Comparison of ENCODE assay signal across 11 cellular contexts in genomic region chr16:17346774-17347569, GRCh38.
A peak's percentile ranks its signal among the peaks of the same experiment; 100 is the strongest.
DNase-seq lines count a peak whose midpoint lies in the region; ATAC-seq, FAIRE-seq and TF ChIP-seq lines count a peak whose summit lies in the region.
"Had no signal": no experiment of that assay in that cellular context is flagged by ENCODE, and none has a peak within 500 bp of the region (broad histone marks: within the 10 kb centered on the region; RNA-seq: fewer than 3 reads in every experiment).

No MANE protein-coding gene starts in this region.

- H3K9me3 ChIP-seq in effector memory CD4-positive, alpha-beta T cell (ENCODE audit: control insufficient read depth, low read length) = no peaks in the 10 kb centered on the region
- H3K9me3 ChIP-seq in prostate gland = no peaks in the 10 kb centered on the region

- H3K4me3 ChIP-seq in effector memory CD4-positive, alpha-beta T cell (ENCODE audit: insufficient read depth, low read depth, low read length, poor library complexity, severe bottlenecking) = no peak overlapping the region
- H3K4me3 ChIP-seq in prostate gland = no peak overlapping the region

- TF ChIP-seq CTCF in GM10248 (IDR thresholded peaks at IDR 0.05; ENCODE audit: control extremely low read depth, extremely low read depth, low read depth, missing control alignments) = peak; percentile 5
- TF ChIP-seq CTCF in prostate gland (IDR thresholded peaks at IDR 0.05) = no peak

- DNase-seq in GM10248 (ENCODE audit: extremely low spot score) = peak; percentile 49
- DNase-seq in MV-4-11 (lab: John Stamatoyannopoulos, UW) = peak; percentile 58
- DNase-seq in effector memory CD4-positive, alpha-beta T cell = no peak
- peak; percentile 59 for DNase-seq in prostate gland (ENCODE audit: low spot score)
- DNase-seq in midbrain (lab: John Stamatoyannopoulos, UW) = no peak
- DNase-seq in H54 (ENCODE audit: insufficient read length, low spot score) = no peak
- DNase-seq in hippocampal formation (lab: John Stamatoyannopoulos, UW) = no peak
- DNase-seq: NCI-H1092; RPMI8226; stimulated activated CD4-positive, alpha-beta T cell treated with anti-CD3 and anti-CD28 coated beads, Interleukin-2, amount 100 ng/mL, for 48 hours had no signal

- ATAC-seq in GM18907 (IDR thresholded peaks at IDR 0.05; ENCODE audit: unreplicated experiment) = no peak

- H3K27ac ChIP-seq in effector memory CD4-positive, alpha-beta T cell (ENCODE audit: insufficient read depth, low read length, poor library complexity, severe bottlenecking) = peak overlapping the region; percentile 43
- peak overlapping the region; percentile 63 to 64 for H3K27ac ChIP-seq in prostate gland

- no peaks in the 10 kb centered on the region for H3K27me3 ChIP-seq in effector memory CD4-positive, alpha-beta T cell (replicated peaks; ENCODE audit: control insufficient read depth, insufficient read depth, low read length, poor library complexity, severe bottlenecking)
- H3K27me3 ChIP-seq in prostate gland (replicated peaks; ENCODE audit: insufficient read depth) = no peaks in the 10 kb centered on the region

- POLR2A ChIA-PET in GM10248 (lab: Yijun Ruan, JAX) = interaction anchor here (0.5 to 1.4 kb wide), 3 partner anchors 28 to 242 kb away, joined by 3 to 4 read pairs (median 4); no protein-coding TSS in a partner anchor

- 43% methylated on average over 10 of the region's 10 CpGs for WGBS in prostate gland

- FAIRE-seq in H54 (lab: Jason Lieb, UNC) = no peak

- intact Hi-C loops in prostate gland (cut with DNase I) = loop anchor here (5.0 to 10.0 kb wide), 3 partner anchors 35 to 122 kb away; no protein-coding TSS in a partner anchor

- no peak for TF ChIP-seq POLR2A in prostate gland (IDR thresholded peaks at IDR 0.05)
- TF ChIP-seq POLR2A in H54 (IDR thresholded peaks at IDR 0.05; ENCODE audit: low read depth, low read length) = no peak

- CTCF ChIA-PET in GM10248 (lab: Yijun Ruan, JAX) = interaction anchor here (0.8 to 4.2 kb wide), 23 partner anchors 8 to 121 kb away, joined by 3 to 28 read pairs (median 5); no protein-coding TSS in a partner anchor

- H3K36me3 ChIP-seq in effector memory CD4-positive, alpha-beta T cell (ENCODE audit: control insufficient read depth, insufficient read depth, low read length) = no peaks in the 10 kb centered on the region
- no peaks in the 10 kb centered on the region for H3K36me3 ChIP-seq in prostate gland

- H3K4me1 ChIP-seq in effector memory CD4-positive, alpha-beta T cell (ENCODE audit: control insufficient read depth, insufficient read depth, low read length, poor library complexity, severe bottlenecking) = peaks cover 28% of the 10 kb centered on the region
- peaks cover 17% of the 10 kb centered on the region for H3K4me1 ChIP-seq in prostate gland (replicated peaks)

Comparison
In these comparisons a context has a peak if more than half of its experiments do, and no peak if none do; other contexts are left out.
1. DNase-seq: peak in GM10248 (single experiment), MV-4-11 (single experiment) and prostate gland (single experiment); none in effector memory CD4-positive, alpha-beta T cell (0 of 3), midbrain (single experiment), H54 (single experiment) and hippocampal formation (0 of 2).